Comparison of ENCODE assay signal across 1 cellular context in genomic region chr12:126874427-126875026, GRCh38.
TF ChIP-seq lines count a peak whose summit lies in the region.

No MANE protein-coding gene starts in this region.

TF ChIP-seq in K562, 482 proteins besides CTCF, POLR2A, EP300 and RAD21 (continued from another document):
- peak; percentile 37; the same call in 1 of the 2 replicates for TF ChIP-seq ZNF592 (IDR thresholded peaks at IDR 0.05)
- peak; percentile 64; the same call in 1 of the 2 replicates for TF ChIP-seq RB1 (IDR thresholded peaks at IDR 0.05; ENCODE audit: low read depth)
- TF ChIP-seq DEAF1 (CRISPR knock-in tag; IDR thresholded peaks at IDR 0.05) = peak; percentile 60; the same call in 1 of the 2 replicates
- TF ChIP-seq CBX3 (IDR thresholded peaks at IDR 0.05; ENCODE audit: borderline replicate concordance in 1 of 2, low read length in 2 of 2) = peak in 1 of 2 experiments; percentile 46; a peak in 1 of 3 replicates
- TF ChIP-seq MYC (IDR thresholded peaks at IDR 0.05; ENCODE audit: low read depth, low read length) = 0 out of 2 replicates have a peak, but pooled peaks have one; percentile 41
- no peak for TF ChIP-seq MYC (CRISPR knock-in tag; IDR thresholded peaks at IDR 0.05; ENCODE audit: borderline replicate concordance, low read depth)
- no peak for TF ChIP-seq CXXC5 (CRISPR knock-in tag; IDR thresholded peaks at IDR 0.05)
- TF ChIP-seq KDM4B (IDR thresholded peaks at IDR 0.05; ENCODE audit: borderline replicate concordance in 2 of 2, low read depth in 1 of 2) = 0 out of 4 replicates have a peak, but pooled peaks of 1 of the 2 experiments have one; percentile 52
- TF ChIP-seq ZNF75A (CRISPR knock-in tag; IDR thresholded peaks at IDR 0.05) = no peak
- TF ChIP-seq ZBTB26 (CRISPR knock-in tag; IDR thresholded peaks at IDR 0.05) = no peak
- TF ChIP-seq E2F6 (IDR thresholded peaks at IDR 0.05; ENCODE audit: borderline replicate concordance in 1 of 2, extremely low read depth in 1 of 2, insufficient read depth in 1 of 2, insufficient read length in 1 of 2, low read depth in 1 of 2, low read length in 1 of 2, poor library complexity in 1 of 2, severe bottlenecking in 1 of 2) = peak in 1 of 2 experiments; percentile 20
- TF ChIP-seq ZNF586 (CRISPR knock-in tag; conservative IDR thresholded peaks at IDR 0.05) = no peak
- 0 out of 2 replicates have a peak, but pooled peaks have one; percentile 22 for TF ChIP-seq SP1 (CRISPR knock-in tag; IDR thresholded peaks at IDR 0.05)
- no peak for TF ChIP-seq RNF2 (IDR thresholded peaks at IDR 0.05)
- peak; percentile 41; the same call in 1 of the 2 replicates for TF ChIP-seq TFAP4 (CRISPR knock-in tag; IDR thresholded peaks at IDR 0.05; ENCODE audit: borderline replicate concordance)
- TF ChIP-seq GABPB1 (CRISPR knock-in tag; IDR thresholded peaks at IDR 0.05) = no peak
- TF ChIP-seq HMG20A (CRISPR knock-in tag; conservative IDR thresholded peaks at IDR 0.05) = no peak
- TF ChIP-seq CTCFL (IDR thresholded peaks at IDR 0.05; ENCODE audit: borderline replicate concordance, insufficient read depth, low read depth, low read length, poor library complexity, severe bottlenecking) = peak; percentile 11
- TF ChIP-seq PBX2 (CRISPR knock-in tag; IDR thresholded peaks at IDR 0.05; ENCODE audit: low read depth) = no peak
- no peak for TF ChIP-seq PBX2 (tag; conservative IDR thresholded peaks at IDR 0.05; ENCODE audit: low read depth)
- TF ChIP-seq XRCC5 (IDR thresholded peaks at IDR 0.05; ENCODE audit: low read depth, low read length) = 0 out of 2 replicates have a peak, but pooled peaks have one; percentile 26
- no peak for TF ChIP-seq ZNF707 (CRISPR knock-in tag; conservative IDR thresholded peaks at IDR 0.05)
- TF ChIP-seq SP2 (IDR thresholded peaks at IDR 0.05; ENCODE audit: extremely low read depth, low read depth, low read length, poor library complexity, severe bottlenecking) = no peak
TF ChIP-seq in K562: peak in this region for 22.
